Comparison of ENCODE assay signal across 24 cellular contexts in genomic region chr2:175560521-175561164, GRCh38.
"Had no signal": no experiment of that assay in that cellular context is flagged by ENCODE, and none has a peak within 500 bp of the region (broad histone marks: within the 10 kb centered on the region; RNA-seq: fewer than 3 reads in every experiment).

No MANE protein-coding gene starts in this region.

- H3K36me3 Mint-ChIP-seq: activated naive CD8-positive, alpha-beta T cell; naive thymus-derived CD8-positive, alpha-beta T cell; type B pancreatic cell had no signal

- H3K36me3 ChIP-seq: gastrocnemius medialis, right lobe of liver, uterus had no signal

- H3K4me3 Mint-ChIP-seq: activated naive CD8-positive, alpha-beta T cell; central memory CD8-positive, alpha-beta T cell; naive thymus-derived CD8-positive, alpha-beta T cell; type B pancreatic cell had no signal

- H3K9me3 ChIP-seq: gastrocnemius medialis, right lobe of liver, uterus had no signal

- H3K4me1 Mint-ChIP-seq: central memory CD8-positive, alpha-beta T cell; naive thymus-derived CD8-positive, alpha-beta T cell had no signal

- H3K4me3 ChIP-seq: gastrocnemius medialis, right lobe of liver, uterus had no signal

- DNase-seq: activated CD4-positive, alpha-beta T cell treated with anti-CD3 and anti-CD28 coated beads for 48 hours; activated CD4-positive, alpha-beta T cell treated with anti-CD3 and anti-CD28 coated beads, Interleukin-2, amount 50 U/mL, for 48 hours; activated CD8-positive, alpha-beta memory T cell treated with anti-CD3 and anti-CD28 coated beads for 24 hours; activated effector memory CD4-positive, alpha-beta T cell treated with Interleukin-2 at 50 U/mL for 16 hours; activated naive CD4-positive, alpha-beta T cell treated with Interleukin-2 at 50 U/mL for 16 hours; anterior cingulate cortex; dermis blood vessel endothelial cell; effector CD4-positive, alpha-beta T cell; gastrocnemius medialis; hippocampal formation; left cardiac atrium; left ventricle myocardium superior; naive thymus-derived CD8-positive, alpha-beta T cell; right lobe of liver; stimulated activated CD4-positive, alpha-beta T cell treated with anti-CD3 and anti-CD28 coated beads, Interleukin-2, amount 100 ng/mL, for 48 hours; stimulated activated naive CD4-positive, alpha-beta T cell treated with Interleukin-2 at 50 U/mL for 16 hours; T-helper 2 cell; uterus had no signal

- H3K4me1 ChIP-seq: gastrocnemius medialis, right lobe of liver, uterus had no signal

- H3K9me3 Mint-ChIP-seq: central memory CD8-positive, alpha-beta T cell; type B pancreatic cell had no signal

- H3K27ac Mint-ChIP-seq: activated naive CD8-positive, alpha-beta T cell; naive thymus-derived CD8-positive, alpha-beta T cell; type B pancreatic cell had no signal

- H3K27ac ChIP-seq: epithelial cell of prostate, gastrocnemius medialis, right lobe of liver, uterus, VCaP had no signal

- H3K27me3 ChIP-seq: gastrocnemius medialis, right lobe of liver, uterus had no signal

- ATAC-seq: activated CD4-positive, CD25-positive, alpha-beta regulatory T cell treated with anti-CD3 and anti-CD28 coated beads, Interleukin-2, amount 50 U/mL, for 24 hours; gastrocnemius medialis; left cardiac atrium; left ventricle myocardium superior; naive thymus-derived CD8-positive, alpha-beta T cell; right lobe of liver had no signal
